In the genomic region with DNA sequence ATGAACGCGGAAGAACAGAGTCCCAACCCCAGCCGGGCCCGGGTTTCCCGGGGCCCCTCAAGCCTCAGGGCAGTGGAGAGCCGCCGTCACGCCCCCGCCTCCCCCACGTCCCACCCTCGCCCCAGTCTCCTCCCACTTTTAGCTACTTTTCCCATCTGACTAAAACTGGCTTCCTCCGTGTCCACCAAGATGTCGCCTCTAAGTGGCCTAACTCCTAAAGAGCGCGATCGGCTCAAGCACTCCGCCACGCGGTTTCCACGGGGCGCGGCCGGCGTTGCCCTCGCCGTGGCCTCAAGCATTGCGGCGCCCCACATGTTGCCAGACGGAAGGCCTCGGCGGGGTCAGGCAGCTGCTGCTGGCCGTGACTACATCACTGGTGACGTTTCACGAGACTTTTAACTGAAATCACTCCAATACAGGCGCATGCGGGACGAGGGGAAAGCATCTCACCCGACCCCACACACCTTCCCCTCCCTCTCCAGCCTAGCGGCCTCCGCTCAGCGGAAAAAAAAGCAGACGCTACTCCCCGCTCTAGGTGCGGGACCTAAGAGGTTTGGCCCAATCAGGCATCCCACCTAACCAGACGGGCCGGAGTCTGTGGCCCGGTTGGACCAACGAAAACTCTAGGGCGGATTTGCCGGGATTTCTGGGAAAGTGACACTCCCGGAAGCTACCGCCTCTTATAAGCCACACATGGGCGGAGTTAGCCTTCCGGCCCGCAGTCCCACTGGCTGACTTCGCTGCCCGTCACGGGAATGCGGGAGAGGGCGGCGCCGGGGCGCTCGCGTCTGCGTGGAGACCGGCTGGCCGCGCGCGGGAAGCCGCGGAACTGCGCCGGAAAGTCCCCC, we compare ENCODE assay signal across 8 cellular contexts.
DNase-seq lines count a peak whose midpoint lies in the region; ATAC-seq and FAIRE-seq lines count a peak whose summit lies in the region.

A gene (plus strand): TSS at position 785 of the 848 bp plus-strand sequence. CDS start 3,251 bp downstream, outside the sequence.

- H3K27ac Mint-ChIP-seq in effector memory CD8-positive, alpha-beta T cell, result peak within 1 kb of the TSS; percentile 100
- H3K27ac Mint-ChIP-seq in memory B cell, result peak within 1 kb of the TSS; percentile 99

- no peaks in the 10 kb centered on the region for H3K9me3 Mint-ChIP-seq in effector memory CD8-positive, alpha-beta T cell
- H3K9me3 Mint-ChIP-seq in memory B cell, result no peaks in the 10 kb centered on the region

- H3K36me3 Mint-ChIP-seq in effector memory CD8-positive, alpha-beta T cell (ENCODE audit: insufficient read depth), result peaks cover 38% of the 10 kb centered on the region
- no peaks in the 10 kb centered on the region for H3K36me3 Mint-ChIP-seq in memory B cell

- ATAC-seq in GM21367 (IDR thresholded peaks at IDR 0.05; ENCODE audit: unreplicated experiment) (peak; percentile 76), memory B cell (ENCODE audit: low read depth) (peak; percentile 81)
- ATAC-seq in effector memory CD8-positive, alpha-beta T cell (replicated peaks), result peak; percentile 74

- H3K4me3 Mint-ChIP-seq in effector memory CD8-positive, alpha-beta T cell, result peak within 1 kb of the TSS; percentile 94 to 95
- H3K4me3 Mint-ChIP-seq in memory B cell, result peak within 1 kb of the TSS; percentile 98

- no peaks in the 10 kb centered on the region for H3K27me3 Mint-ChIP-seq in effector memory CD8-positive, alpha-beta T cell
- no peaks in the 10 kb centered on the region for H3K27me3 Mint-ChIP-seq in memory B cell

- peak; percentile 88 for FAIRE-seq in HTR-8/SVneo (lab: Jason Lieb, UNC)

- peaks cover 14 to 18% of the 10 kb centered on the region in 2 donors for H3K4me1 Mint-ChIP-seq in effector memory CD8-positive, alpha-beta T cell (ENCODE audit: low read depth in 2 of 2)
- H3K4me1 Mint-ChIP-seq in memory B cell, result peaks cover 12% of the 10 kb centered on the region

- DNase-seq in COLO829 (ENCODE audit: low spot score) (peak; percentile 96), HTR-8/SVneo (ENCODE audit: insufficient read length, low spot score) (peak; percentile 81), NOMO-1 treated with dmso at 0.1 percent for 144 hours (lab: John Stamatoyannopoulos, UW; ENCODE audit: unreplicated experiment) (peak; percentile 86), memory B cell (ENCODE audit: low spot score in 2 of 2) (peak; percentile 96 to 98)
- peak; percentile 87 to 96 (median 87) for DNase-seq in activated CD8-positive, alpha-beta memory T cell treated with anti-CD3 and anti-CD28 coated beads for 48 hours (ENCODE audit: low read depth in 2 of 3, low spot score in 2 of 3)
- DNase-seq in effector memory CD8-positive, alpha-beta T cell, result peak; percentile 96 to 98 (median 98)
- DNase-seq in stimulated activated CD8-positive, alpha-beta memory T cell treated with anti-CD3 and anti-CD28 coated beads, Interleukin-12 subunit alpha, Interleukin-12 subunit beta, amount 100 ng/mL, for 24 hours (ENCODE audit: extremely low read depth), result peak; percentile 85

Comparison
In these comparisons a context has a peak if more than half of its experiments do, and no peak if none do; other contexts are left out.
1. Peak in every context shown above with its lines: DNase-seq and ATAC-seq.